In genomic region chr7:35694161-35694783, GRCh38 we compare ENCODE assay signal across 8 cellular contexts. TPM values are rescaled to one million over a fixed set of nuclear protein-coding genes. Genes with fewer than 3 reads are reported as not detected.
DNase-seq lines count a peak whose midpoint lies in the region; ATAC-seq, FAIRE-seq and TF ChIP-seq lines count a peak whose summit lies in the region.

No MANE protein-coding gene starts in this region.

- CTCF ChIA-PET in AG04449 (lab: Yijun Ruan, JAX) (interaction anchor here (0.6 to 3.5 kb wide), 5 partner anchors 10 to 213 kb away, joined by 3 to 15 read pairs (median 7); no protein-coding TSS in a partner anchor), SK-N-SH (lab: Yijun Ruan, JAX) (interaction anchor here (0.5 to 8.6 kb wide), 10 partner anchors 10 to 291 kb away, joined by 3 to 104 read pairs (median 6); partner anchors contain the start of gene SEPTIN7), H1 (lab: Charles Lee; ENCODE audit: partially characterized antibody) (interaction anchor here (0.6 to 1.8 kb wide), 5 partner anchors 20 to 215 kb away, joined by 3 to 4 read pairs (median 3); no protein-coding TSS in a partner anchor)

- no peaks in the 10 kb centered on the region for H3K27me3 ChIP-seq in SK-N-SH (ENCODE audit: insufficient read depth)
- H3K27me3 ChIP-seq in H1 (replicated peaks in 1 of 4; ENCODE audit: control insufficient read depth in 3 of 4, extremely low read depth in 1 of 4, insufficient read depth in 3 of 4, low read length in 3 of 4) = no peaks in the 10 kb centered on the region; a peak in 3 of 7 replicates
- no peaks in the 10 kb centered on the region for H3K27me3 ChIP-seq in muscle layer of colon (ENCODE audit: control insufficient read depth in 1 of 2, insufficient read depth in 2 of 2, low read length in 2 of 2)

- TF ChIP-seq CTCF in AG04449 (IDR thresholded peaks at IDR 0.05; ENCODE audit: insufficient read depth, low read length, missing control alignments) (no peak), SK-N-SH (IDR thresholded peaks at IDR 0.05) (no peak), H1 (IDR thresholded peaks at IDR 0.05; ENCODE audit: control extremely low read depth in 1 of 3, insufficient read depth in 1 of 3, low read depth in 1 of 3, low read length in 3 of 3) (no peak)

- peak overlapping the region; percentile 86 for H4K5ac ChIP-seq in H1 (ENCODE audit: insufficient read length, low read depth, low read length)

- H3K9me3 ChIP-seq in SK-N-SH (no peaks in the 10 kb centered on the region), H1 (ENCODE audit: insufficient read depth in 2 of 2, low read depth in 1 of 2, low read length in 1 of 2) (peaks cover 0 to 3% of the 10 kb centered on the region in 2 experiments; a peak in 1 of 4 replicates), muscle layer of colon (ENCODE audit: low read length) (no peaks in the 10 kb centered on the region)

- DNase-seq in AG04449 (ENCODE audit: low read depth, low spot score) = no peak
- peak; percentile 85 for DNase-seq in SK-N-SH
- no peak for DNase-seq in H1 (ENCODE audit: low read depth in 1 of 2, low spot score in 2 of 2)
- DNase-seq in H4 (ENCODE audit: low spot score) = no peak
- DNase-seq in NCI-H1105 treated with DMSO at 0.1 percent for 48 hours (lab: John Stamatoyannopoulos, UW) = no peak

- H3K4ac ChIP-seq in H1 (replicated peaks; ENCODE audit: insufficient read length, low read depth, low read length) = no peak overlapping the region

- no peak overlapping the region for H2BK120ac ChIP-seq in H1 (replicated peaks; ENCODE audit: low read depth, low read length)

- H3K56ac ChIP-seq in H1 (replicated peaks; ENCODE audit: insufficient read length, low read depth, low read length) = no peak overlapping the region

- peak overlapping the region; percentile 99 for H2AFZ ChIP-seq in SK-N-SH (ENCODE audit: low read depth)
- 0 out of 2 replicates have a peak overlapping the region, but pooled peaks have one; percentile 65 for H2AFZ ChIP-seq in H1 (ENCODE audit: low read length)

- H3F3A ChIP-seq in SK-N-SH (replicated peaks; ENCODE audit: insufficient read depth) = peaks cover 4% of the 10 kb centered on the region

- no peak for TF ChIP-seq RAD21 in SK-N-SH (IDR thresholded peaks at IDR 0.05; ENCODE audit: low read length)
- no peak for TF ChIP-seq RAD21 in H1 (IDR thresholded peaks at IDR 0.05 in 1 of 2, conservative IDR thresholded peaks at IDR 0.05 in 1 of 2; ENCODE audit: low read depth in 2 of 2, low read length in 2 of 2)

- peaks cover 6% of the 10 kb centered on the region; the same call in 1 of the 2 replicates for H3K23me2 ChIP-seq in H1 (ENCODE audit: low read depth, low read length)

- no peak overlapping the region for H2AK5ac ChIP-seq in H1 (ENCODE audit: low read depth, low read length)

- H3K79me1 ChIP-seq in H1 (ENCODE audit: low read depth, low read length) = no peaks in the 10 kb centered on the region; the same call in 1 of the 2 replicates

- TF ChIP-seq EP300 in SK-N-SH (IDR thresholded peaks at IDR 0.05; ENCODE audit: borderline replicate concordance in 1 of 2, low read depth in 1 of 2, low read length in 1 of 2) = no peak
- no peak for TF ChIP-seq EP300 in H1 (IDR thresholded peaks at IDR 0.05; ENCODE audit: borderline replicate concordance in 1 of 2, low read depth in 2 of 2, low read length in 2 of 2)

- H3K79me2 ChIP-seq in SK-N-SH (ENCODE audit: insufficient read depth) (peaks cover 64% of the 10 kb centered on the region), H1 (ENCODE audit: control insufficient read depth in 1 of 2, insufficient read depth in 2 of 2, low read length in 2 of 2) (peaks cover 0 to 39% of the 10 kb centered on the region in 2 experiments; a peak in 2 of 4 replicates)

- peak overlapping the region; percentile 96 for H3K9ac ChIP-seq in SK-N-SH
- peak overlapping the region; percentile 81 to 93 (median 90) for H3K9ac ChIP-seq in H1 (replicated peaks in 1 of 4; ENCODE audit: extremely low read depth in 1 of 4, low read depth in 3 of 4, low read length in 3 of 4)
- H3K9ac ChIP-seq in muscle layer of colon (ENCODE audit: low read length) = peak overlapping the region; percentile 95

- H3K36me3 ChIP-seq in SK-N-SH (replicated peaks in 1 of 2; ENCODE audit: control insufficient read depth in 1 of 2, insufficient read depth in 2 of 2, low read length in 1 of 2) (peaks cover 15 to 35% of the 10 kb centered on the region in 2 experiments), H1 (ENCODE audit: control insufficient read depth in 2 of 4, insufficient read depth in 4 of 4, low read length in 3 of 4) (peaks cover 0 to 3% (median 0%) of the 10 kb centered on the region in 4 experiments; a peak in 1 of 8 replicates), muscle layer of colon (ENCODE audit: insufficient read depth, low read length) (no peaks in the 10 kb centered on the region)

- H3K4me3 ChIP-seq in AG04449 (ENCODE audit: low read depth, low read length) (peak overlapping the region; percentile 92), SK-N-SH (ENCODE audit: low read depth in 2 of 2, low read length in 1 of 2) (peak overlapping the region; percentile 92 to 100), H1 (ENCODE audit: extremely low read depth in 1 of 4, insufficient read depth in 2 of 4, low read depth in 3 of 4, low read length in 4 of 4) (peak overlapping the region; percentile 83 to 90 (median 87)), muscle layer of colon (ENCODE audit: low read depth in 1 of 2, low read length in 2 of 2) (peak overlapping the region; percentile 43 to 97)

- peak overlapping the region; percentile 53; the same call in 1 of the 2 replicates for H2BK5ac ChIP-seq in H1 (ENCODE audit: low read depth, low read length)

- peak overlapping the region; percentile 73; the same call in 1 of the 2 replicates for H4K8ac ChIP-seq in H1 (ENCODE audit: extremely low read depth, insufficient read depth, low read length)

- TF ChIP-seq POLR2A in H1 (IDR thresholded peaks at IDR 0.05; ENCODE audit: control extremely low read depth in 1 of 2, low read depth in 2 of 2, low read length in 2 of 2) = no peak

- H4K20me1 ChIP-seq in SK-N-SH (ENCODE audit: insufficient read depth) (peaks cover 12% of the 10 kb centered on the region), H1 (replicated peaks in 1 of 2; ENCODE audit: control insufficient read depth in 1 of 2, insufficient read depth in 2 of 2, low read length in 2 of 2) (peaks cover 0 to 2% of the 10 kb centered on the region in 2 experiments)

- no peak overlapping the region for H3K23ac ChIP-seq in H1 (ENCODE audit: insufficient read length)

- H2BK12ac ChIP-seq in H1 (ENCODE audit: low read depth, low read length) = no peak overlapping the region; the same call in 1 of the 2 replicates

- H3K18ac ChIP-seq in H1 (ENCODE audit: extremely low read depth, low read length) = peak overlapping the region; percentile 86; the same call in 1 of the 2 replicates

- no peak overlapping the region for H3K14ac ChIP-seq in H1 (ENCODE audit: insufficient read length)

- peak overlapping the region; percentile 35 for H4K91ac ChIP-seq in H1 (replicated peaks; ENCODE audit: insufficient read length, low read length)

- no peak for FAIRE-seq in H1 (lab: Jason Lieb, UNC)

- peaks cover 18 to 39% of the 10 kb centered on the region in 2 experiments; a peak in 3 of 4 replicates for H3K4me1 ChIP-seq in SK-N-SH (ENCODE audit: control insufficient read depth in 1 of 2, insufficient read depth in 2 of 2, low read depth in 1 of 2, low read length in 1 of 2)
- H3K4me1 ChIP-seq in H1 (replicated peaks in 1 of 4; ENCODE audit: control insufficient read depth in 3 of 4, insufficient read depth in 4 of 4, low read length in 3 of 4) = peaks cover 2 to 6% (median 4%) of the 10 kb centered on the region in 4 experiments; a peak in 5 of 7 replicates
- peaks cover 58% of the 10 kb centered on the region for H3K4me1 ChIP-seq in muscle layer of colon (ENCODE audit: insufficient read depth, low read length)

- H2BK15ac ChIP-seq in H1 (ENCODE audit: low read length) = no peak overlapping the region

- POLR2A ChIA-PET in AG04449 (lab: Yijun Ruan, JAX) = interaction anchor here (0.6 to 2.9 kb wide), 7 partner anchors 11 to 654 kb away, joined by 3 to 19 read pairs (median 4); partner anchors contain the start of gene SEPTIN7
- POLR2A ChIA-PET in SK-N-SH (lab: Yijun Ruan, JAX) = interaction anchor here (0.6 to 3.1 kb wide), 7 partner anchors 10 to 106 kb away, joined by 3 to 27 read pairs (median 4); partner anchors contain the start of gene SEPTIN7
- POLR2A ChIA-PET in H1 (lab: Charles Lee; ENCODE audit: partially characterized antibody) = interaction anchor here (0.7 to 4.1 kb wide), 11 partner anchors 11 to 150 kb away, joined by 3 to 38 read pairs (median 3); partner anchors contain the start of gene SEPTIN7

- H2BK20ac ChIP-seq in H1 (ENCODE audit: low read length) = no peak overlapping the region

- peak overlapping the region; percentile 87 to 89 for H3K27ac ChIP-seq in SK-N-SH (ENCODE audit: low read depth in 2 of 2, low read length in 1 of 2)
- H3K27ac ChIP-seq in H1 (ENCODE audit: low read depth, low read length) = peak overlapping the region; percentile 93; the same call in 1 of the 2 replicates
- H3K27ac ChIP-seq in muscle layer of colon (ENCODE audit: low read depth, low read length) = peak overlapping the region; percentile 81

- 1% methylated on average over 36 of the region's 41 CpGs for WGBS in SK-N-SH (ENCODE audit: low lambda C conversion rate)
- WGBS in H1 (ENCODE audit: extremely low coverage in 1 of 2, insufficient coverage in 1 of 2, insufficient read length in 1 of 2, insufficient replicate concordance in 2 of 2, low coverage in 1 of 2, low lambda C conversion rate in 2 of 2, missing lambda C conversion rate in 1 of 2), 2 experiments = 8% methylated on average over 31 of the region's 41 CpGs; no CpG with 5 or more reads in 1 of the 2 experiments

- ATAC-seq in GM18873 (IDR thresholded peaks at IDR 0.05; ENCODE audit: low FRiP score, unreplicated experiment) (peak; percentile 13), HG03108 (IDR thresholded peaks at IDR 0.05; ENCODE audit: unreplicated experiment) (peak; percentile 6)

- no peaks in the 10 kb centered on the region for H3K9me2 ChIP-seq in SK-N-SH

- H3K4me2 ChIP-seq in SK-N-SH = peak overlapping the region; percentile 98
- peak overlapping the region; percentile 82 to 95 for H3K4me2 ChIP-seq in H1 (ENCODE audit: insufficient read depth in 1 of 2, low read depth in 2 of 2, low read length in 2 of 2)

RNA-seq across cellular contexts. Expression of gene HERPUD2, which starts 0.7 kb away (rescaled TPM):
- polyA plus RNA-seq in SK-N-SH (2012; rRNA removed) = 39.2 and 48.3 TPM in 2 replicates
- 32.4 and 42.3 TPM in 2 replicates for polyA plus RNA-seq in SK-N-SH (2012; cell fraction: cytosol; rRNA removed)
- 17.4 and 26.3 TPM in 2 replicates for polyA plus RNA-seq in SK-N-SH (2012; cell fraction: nucleus; rRNA removed)
- 15.6 and 18.3 TPM in 2 replicates for total RNA-seq in H1 (2021; fragmentation: NEBNext Ultra II Directional; extraction: Animal tissue kit (Norgen Biotek cat#: 25700))
- 27.3 and 28.7 TPM in 2 replicates for polyA plus RNA-seq in H1 (2011; rRNA removed)
- polyA plus RNA-seq in H1 (2011; cell fraction: cytosol; rRNA removed) = 23.1 TPM
- polyA plus RNA-seq in H1 (2011; cell fraction: nucleus; rRNA removed) = 32.2 TPM
- 11.1 to 19.8 TPM (median 14.7 TPM) in 4 replicates for polyA plus RNA-seq in H1 (2012, experiment 1 of 2)
- 4.5 TPM for polyA plus RNA-seq in H1 (2012, experiment 2 of 2)
- polyA plus RNA-seq in H1 (2013, experiment 1 of 2) = 15.0 TPM
- polyA plus RNA-seq in H1 (2013, experiment 2 of 2) = 16.9 TPM
- 77.2 and 77.4 TPM in 2 replicates for polyA minus RNA-seq in H1 (2011; rRNA and poly(A)+ RNA removed)
- polyA minus RNA-seq in H1 (2011; cell fraction: cytosol; rRNA and poly(A)+ RNA removed) = 26.1 TPM
- 49.5 TPM for polyA minus RNA-seq in H1 (2011; cell fraction: nucleus; rRNA and poly(A)+ RNA removed)
- 19.2 and 39.3 TPM in 2 replicates for total RNA-seq in H4 (2014; rRNA removed; shearing (Covaris generic))
